Comparison of ENCODE assay signal across 19 cellular contexts in the genomic region with DNA sequence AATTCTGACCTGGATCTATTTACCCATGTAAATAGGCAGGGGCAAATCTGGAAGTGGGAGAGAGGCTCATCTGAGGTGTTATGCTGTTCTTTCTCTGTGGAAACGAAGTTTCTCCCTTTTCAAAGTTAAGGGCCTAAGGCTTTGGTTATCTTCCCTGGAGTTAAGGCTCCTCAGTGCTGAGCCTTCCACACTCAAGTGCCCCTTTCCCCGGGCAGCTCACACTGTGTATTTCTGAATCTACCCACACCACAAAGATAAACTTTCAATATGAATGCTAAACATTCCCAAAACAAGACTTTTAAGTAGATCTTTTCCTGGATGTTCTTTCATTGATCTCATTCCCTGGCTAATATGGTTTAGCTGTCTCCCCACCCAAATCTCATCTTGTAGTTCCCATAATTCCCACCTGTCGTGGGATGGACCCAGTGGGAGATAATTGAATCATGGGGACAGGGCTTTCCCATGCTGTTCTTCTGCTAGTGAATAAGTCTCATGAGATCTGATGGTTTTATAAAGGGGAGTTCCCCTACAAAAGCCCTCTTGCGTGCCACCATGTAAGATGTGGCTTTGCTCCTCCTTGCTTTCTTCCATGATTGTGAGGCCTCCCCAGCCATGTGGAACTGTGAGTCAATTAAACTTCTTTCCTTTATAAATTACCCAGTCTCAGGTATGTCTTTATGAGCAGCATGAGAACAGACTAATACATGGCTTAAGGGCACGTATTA.
DNase-seq lines count a peak whose midpoint lies in the region; ATAC-seq and TF ChIP-seq lines count a peak whose summit lies in the region.
"Had no signal": no experiment of that assay in that cellular context is flagged by ENCODE, and none has a peak within 500 bp of the region (broad histone marks: within the 10 kb centered on the region; RNA-seq: fewer than 3 reads in every experiment).

No MANE protein-coding gene starts in this region.

- H3K9me2 ChIP-seq in PC-9 (ENCODE audit: insufficient read depth) (no peaks in the 10 kb centered on the region), neural cell (ENCODE audit: insufficient read depth, low read length) (no peaks in the 10 kb centered on the region)

- ATAC-seq in activated CD4-positive, CD25-positive, alpha-beta regulatory T cell treated with anti-CD3 and anti-CD28 coated beads, Interleukin-2, amount 50 U/mL, for 24 hours, result no peak
- ATAC-seq: A549, HCT116 had no signal

- TF ChIP-seq EP300 in neural cell (conservative IDR thresholded peaks at IDR 0.05; ENCODE audit: poor library complexity, severe bottlenecking), result no peak

- no peaks in the 10 kb centered on the region for H3K27me3 ChIP-seq in PC-9 (ENCODE audit: insufficient read depth, low read depth)
- no peaks in the 10 kb centered on the region for H3K27me3 ChIP-seq in neural cell (ENCODE audit: insufficient read depth, low read depth, low read length)
- no peaks in the 10 kb centered on the region for H3K27me3 ChIP-seq in HAP-1 (ENCODE audit: low read depth)

- H3K36me3 ChIP-seq in PC-9 (ENCODE audit: low read depth), result no peaks in the 10 kb centered on the region
- H3K36me3 ChIP-seq in neural cell (ENCODE audit: insufficient read depth, low read length), result no peaks in the 10 kb centered on the region
- H3K36me3 ChIP-seq in HAP-1 (replicated peaks), result no peaks in the 10 kb centered on the region

- peak; percentile 28 for DNase-seq in NCI-H146 (lab: John Stamatoyannopoulos, UW)
- DNase-seq in NCI-H146 treated with DMSO at 0.1 percent for 48 hours (lab: John Stamatoyannopoulos, UW; ENCODE audit: unreplicated experiment), result no peak
- no peak for DNase-seq in PC-9
- no peak for DNase-seq in HAP-1 (ENCODE audit: low spot score in 2 of 2)
- DNase-seq in activated naive CD4-positive, alpha-beta T cell treated with Interleukin-2 at 50 U/mL for 16 hours, result no peak
- no peak for DNase-seq in EL
- DNase-seq: AML-193; CD4-positive, alpha-beta memory T cell; DMS153; DMS79; GF-D8; HFFc6 had no signal

- H3K27ac ChIP-seq in PC-9, result no peak overlapping the region
- H3K27ac ChIP-seq in neural cell (ENCODE audit: low read length), result peak overlapping the region; percentile 46
- H3K27ac ChIP-seq: 22Rv1, A549, C4-2B, KMS-11 had no signal

- no peaks in the 10 kb centered on the region for H4K20me1 ChIP-seq in PC-9 (ENCODE audit: insufficient read depth)
- no peaks in the 10 kb centered on the region for H4K20me1 ChIP-seq in neural cell (ENCODE audit: insufficient read depth)

- H3K9me3 ChIP-seq in PC-9 (ENCODE audit: insufficient read depth, low read depth) (no peaks in the 10 kb centered on the region), neural cell (ENCODE audit: low read length) (no peaks in the 10 kb centered on the region), HAP-1 (no peaks in the 10 kb centered on the region)
- H3K9me3 ChIP-seq: A549 had no signal

- H3K4me2 ChIP-seq in PC-9 (no peak overlapping the region), neural cell (ENCODE audit: low read length) (no peak overlapping the region)
- H3K4me2 ChIP-seq: A549, KMS-11 had no signal

- no peaks in the 10 kb centered on the region for H3K4me1 ChIP-seq in PC-9 (replicated peaks; ENCODE audit: insufficient read depth)
- peaks cover 5% of the 10 kb centered on the region; the same call in 1 of the 2 replicates for H3K4me1 ChIP-seq in HAP-1
- H3K4me1 ChIP-seq: A549 had no signal

- TF ChIP-seq CTCF in PC-9 (conservative IDR thresholded peaks at IDR 0.05) (no peak), neural cell (IDR thresholded peaks at IDR 0.05; ENCODE audit: poor library complexity, severe bottlenecking) (no peak)

- H2AFZ ChIP-seq in PC-9 (peak overlapping the region; percentile 58; the same call in 1 of the 2 replicates), neural cell (ENCODE audit: low read depth, low read length) (no peak overlapping the region)

- no peak overlapping the region for H3K9ac ChIP-seq in neural cell (ENCODE audit: low read length)
- H3K9ac ChIP-seq: KMS-11 had no signal

- H3K4me3 ChIP-seq in PC-9 (no peak overlapping the region), neural cell (ENCODE audit: low read length) (peak overlapping the region; percentile 46), HAP-1 (no peak overlapping the region)
- H3K4me3 ChIP-seq: A549 had no signal

- POLR2A ChIA-PET in PC-9 (lab: Charles Lee; ENCODE audit: unreplicated experiment), result no interaction called here

- no peaks in the 10 kb centered on the region for H3K79me2 ChIP-seq in PC-9 (ENCODE audit: low read depth)
- no peaks in the 10 kb centered on the region for H3K79me2 ChIP-seq in neural cell (replicated peaks; ENCODE audit: insufficient read depth, low read length)

- intact Hi-C loops in PC-9 (cut with micrococcal nuclease; ENCODE audit: unreplicated experiment), result no loop called here

- H3F3A ChIP-seq in PC-9 (ENCODE audit: insufficient read depth, low read depth) (no peaks in the 10 kb centered on the region), neural cell (ENCODE audit: insufficient read depth, low read length, poor library complexity, severe bottlenecking) (no peaks in the 10 kb centered on the region)

- no peak for TF ChIP-seq RAD21 in neural cell (conservative IDR thresholded peaks at IDR 0.05)

- CTCF ChIA-PET in PC-9 (lab: Charles Lee), result no interaction called here

- in situ Hi-C loops in HAP-1 (cut with MboI; ENCODE audit: low sequenced_read_pairs), result no loop called here

- no TSS peak for BruUV-seq in PC-9 (replicated peaks; lab: Mats Ljungman, UMichigan)

TF ChIP-seq in neural cell, 6 proteins besides CTCF, POLR2A, EP300 and RAD21:
- TF ChIP-seq MXI1 (conservative IDR thresholded peaks at IDR 0.05; ENCODE audit: poor library complexity, severe bottlenecking) (no peak), TAF1 (IDR thresholded peaks at IDR 0.05; ENCODE audit: low read depth) (no peak), EZH2 (IDR thresholded peaks at IDR 0.05; ENCODE audit: borderline replicate concordance, insufficient read depth, low read length, poor library complexity, severe bottlenecking) (no peak), POLR2AphosphoS5 (IDR thresholded peaks at IDR 0.05) (no peak), SMC3 (conservative IDR thresholded peaks at IDR 0.05; ENCODE audit: poor library complexity) (no peak)
TF ChIP-seq in neural cell: peak in this region for 0.
